ENCODE assay signal across 2 cellular contexts in the genomic region with DNA sequence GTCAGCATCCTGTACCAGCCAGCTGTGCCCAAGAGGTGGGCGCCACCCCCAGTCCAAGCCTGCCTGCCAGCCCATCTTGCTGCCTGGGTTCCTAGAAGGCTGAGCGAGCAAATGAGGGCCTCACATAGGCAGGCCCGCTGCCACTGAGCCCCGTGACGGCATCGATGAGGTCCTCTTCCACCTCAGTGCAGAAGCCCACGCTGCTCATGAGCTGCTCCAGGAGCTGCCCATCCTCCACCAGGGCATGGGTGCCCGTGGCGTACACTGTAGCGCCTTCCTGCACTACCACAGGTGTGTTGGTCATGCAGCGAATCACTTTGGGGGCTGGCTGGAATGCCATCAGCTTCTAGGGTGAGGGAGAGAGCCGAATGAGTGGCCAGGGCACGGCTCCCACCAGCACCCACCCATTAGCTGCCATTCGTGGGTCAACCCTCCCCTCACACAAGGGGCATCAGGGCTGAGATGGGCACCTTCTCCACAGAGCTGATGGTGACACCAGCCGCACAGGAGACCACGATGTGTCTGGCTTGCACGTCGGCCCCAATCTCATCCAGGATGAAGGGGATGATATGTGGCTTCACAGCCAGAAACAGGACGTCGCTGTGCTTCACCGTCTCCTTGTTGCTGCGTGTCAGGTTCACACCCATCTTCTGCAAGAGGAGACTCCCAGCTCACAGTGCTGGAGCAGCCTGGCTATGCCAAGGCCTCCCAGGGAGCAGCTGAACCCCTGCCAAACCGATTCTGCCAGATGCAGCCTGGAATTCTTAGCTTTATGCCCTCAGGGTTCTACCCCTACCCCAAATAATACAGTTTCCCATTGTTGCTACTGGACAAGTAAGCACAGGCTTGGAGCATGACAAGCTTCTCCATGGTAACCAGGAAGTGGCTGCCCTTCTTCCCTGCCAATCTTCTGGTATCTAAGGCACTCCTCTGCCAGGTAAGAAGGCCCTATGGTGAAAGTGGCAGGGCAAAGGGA.
A peak's percentile ranks its signal among the peaks of the same experiment; 100 is the strongest.
TF ChIP-seq lines count a peak whose summit lies in the region.

No MANE protein-coding gene starts in this region.

TF ChIP-seq in K562, 482 proteins besides CTCF, POLR2A, EP300 and RAD21:
- peak; percentile 50 for TF ChIP-seq POLR2G (IDR thresholded peaks at IDR 0.05; ENCODE audit: low read depth, low read length)
- peak; percentile 4; the same call in 1 of the 2 replicates for TF ChIP-seq POLR2AphosphoS5 (IDR thresholded peaks at IDR 0.05; ENCODE audit: control insufficient read depth, insufficient read depth, low read depth, low read length)
- TF ChIP-seq CBFB (CRISPR knock-in tag; IDR thresholded peaks at IDR 0.05) = 0 out of 2 replicates have a peak, but pooled peaks have one; percentile 9
- peak; percentile 64 for TF ChIP-seq PKNOX1 (IDR thresholded peaks at IDR 0.05)
- TF ChIP-seq KDM5B (IDR thresholded peaks at IDR 0.05; ENCODE audit: insufficient replicate concordance, low read depth, low read length) = peak; percentile 44
- no peak for TF ChIP-seq ZNF232 (CRISPR knock-in tag; IDR thresholded peaks at IDR 0.05)
- TF ChIP-seq RBFOX2 (IDR thresholded peaks at IDR 0.05; ENCODE audit: low read depth, low read length) = peak; percentile 61
- TF ChIP-seq ZNF239 (CRISPR knock-in tag; IDR thresholded peaks at IDR 0.05) = no peak
- TF ChIP-seq SRSF3 (IDR thresholded peaks at IDR 0.05; ENCODE audit: insufficient read depth, low read length) = no peak
- TF ChIP-seq ZNF354B (CRISPR knock-in tag; IDR thresholded peaks at IDR 0.05) = no peak
- TF ChIP-seq ZNF146 (CRISPR knock-in tag; IDR thresholded peaks at IDR 0.05; ENCODE audit: unreplicated experiment) = no peak
- TF ChIP-seq MAX (CRISPR knock-in tag; IDR thresholded peaks at IDR 0.05) = 0 out of 2 replicates have a peak, but pooled peaks have one; percentile 14
- no peak for TF ChIP-seq THRB (CRISPR knock-in tag; conservative IDR thresholded peaks at IDR 0.05)
- TF ChIP-seq ETV5 (CRISPR knock-in tag; IDR thresholded peaks at IDR 0.05; ENCODE audit: low read depth) = no peak
- 0 out of 2 replicates have a peak, but pooled peaks have one; percentile 23 for TF ChIP-seq ZNF23 (CRISPR knock-in tag; IDR thresholded peaks at IDR 0.05)
- TF ChIP-seq ELF1 (tag; IDR thresholded peaks at IDR 0.05) = peak; percentile 39; the same call in 1 of the 2 replicates
- TF ChIP-seq FOXP1 (CRISPR knock-in tag; IDR thresholded peaks at IDR 0.05) = no peak

TF ChIP-seq in neural cell, 6 proteins besides CTCF, POLR2A, EP300 and RAD21:
- TF ChIP-seq MXI1 (conservative IDR thresholded peaks at IDR 0.05; ENCODE audit: poor library complexity, severe bottlenecking) (no peak), SMC3 (conservative IDR thresholded peaks at IDR 0.05; ENCODE audit: poor library complexity) (no peak), REST (IDR thresholded peaks at IDR 0.05; ENCODE audit: borderline replicate concordance) (no peak), TAF1 (IDR thresholded peaks at IDR 0.05; ENCODE audit: low read depth) (no peak), EZH2 (IDR thresholded peaks at IDR 0.05; ENCODE audit: borderline replicate concordance, insufficient read depth, low read length, poor library complexity, severe bottlenecking) (no peak)
